ENCODE assay signal across 8 cellular contexts in the genomic region with DNA sequence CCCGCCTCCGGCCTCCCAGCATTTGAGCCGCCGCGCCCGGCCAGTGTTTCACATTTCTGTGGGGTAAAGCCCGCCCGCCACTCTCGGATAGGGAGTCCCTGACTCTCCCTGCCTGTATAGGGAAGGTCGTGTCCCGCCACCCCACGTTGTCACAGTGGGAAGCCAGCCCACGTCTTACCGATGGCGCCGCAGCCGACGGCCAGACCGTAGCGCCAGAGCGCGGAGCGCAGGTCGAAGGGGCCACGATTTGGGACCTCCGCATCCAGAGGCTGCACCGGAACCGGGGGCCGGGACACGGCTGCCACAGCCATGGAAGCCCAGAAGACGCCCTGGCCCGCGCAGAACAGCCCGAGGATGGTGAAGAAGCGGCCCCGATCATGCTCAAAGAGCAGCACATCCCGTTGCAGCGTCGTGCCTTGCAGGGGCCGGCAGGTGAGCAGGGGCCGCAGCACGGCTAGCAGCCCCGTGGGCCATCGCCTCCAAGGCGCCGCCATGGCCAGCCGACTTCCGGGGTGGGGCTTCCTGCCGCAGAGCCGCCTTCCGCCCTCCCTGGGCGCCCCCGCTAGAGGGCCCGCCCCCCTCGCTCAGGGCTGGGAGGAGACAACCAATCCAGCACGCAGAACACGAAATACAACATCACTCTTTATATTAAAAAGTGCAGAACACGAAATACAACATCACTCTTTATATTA. TPM values are rescaled to one million over a fixed set of nuclear protein-coding genes. Genes with fewer than 3 reads are reported as not detected.
DNase-seq lines count a peak whose midpoint lies in the region; ATAC-seq and TF ChIP-seq lines count a peak whose summit lies in the region.

TMEM223 (minus strand) TSS at position 506 of the 692 bp plus-strand sequence; CDS start at position 494, 12 bp downstream.

- H3K36me3 ChIP-seq in BE2C = peaks cover 15% of the 10 kb centered on the region

- peak; percentile 85 for DNase-seq in BE2C
- DNase-seq in NCI-H82 treated with DMSO at 0.1 percent for 48 hours (lab: John Stamatoyannopoulos, UW; ENCODE audit: unreplicated experiment) = peak; percentile 46
- DNase-seq in activated CD8-positive, alpha-beta T cell treated with anti-CD3 and anti-CD28 coated beads, Interleukin-2, amount 10 ng/mL, durations not matched to agents 7 days and 5 days = peak; percentile 94
- DNase-seq in effector CD4-positive, alpha-beta T cell = peak; percentile 87
- DNase-seq in medulla oblongata (ENCODE audit: extremely low spot score) = peak; percentile 90
- peak; percentile 78 for DNase-seq in stimulated activated CD8-positive, alpha-beta memory T cell treated with anti-CD3 and anti-CD28 coated beads, Interleukin-12 subunit alpha, Interleukin-12 subunit beta, amount 100 ng/mL, for 1 hour (ENCODE audit: low read depth)

- TF ChIP-seq CTCF in BE2C (IDR thresholded peaks at IDR 0.05; ENCODE audit: low read depth, low read length) = no peak

- H3K36me3 Mint-ChIP-seq in activated CD8-positive, alpha-beta T cell treated with anti-CD3 and anti-CD28 coated beads, Interleukin-2, amount 10 ng/mL, durations not matched to agents 7 days and 5 days (ENCODE audit: low read depth) = peaks cover 82% of the 10 kb centered on the region

- TF ChIP-seq POLR2A in GM19193 (IDR thresholded peaks at IDR 0.05; ENCODE audit: extremely low read depth, insufficient read depth, insufficient read length) = peak; percentile 95

- no peaks in the 10 kb centered on the region for H3K27me3 Mint-ChIP-seq in activated CD8-positive, alpha-beta T cell treated with anti-CD3 and anti-CD28 coated beads, Interleukin-2, amount 10 ng/mL, durations not matched to agents 7 days and 5 days (ENCODE audit: low read depth)

- peaks cover 44% of the 10 kb centered on the region for H3K4me1 Mint-ChIP-seq in activated CD8-positive, alpha-beta T cell treated with anti-CD3 and anti-CD28 coated beads, Interleukin-2, amount 10 ng/mL, durations not matched to agents 7 days and 5 days (ENCODE audit: low read depth)

- no peaks in the 10 kb centered on the region for H3K9me3 ChIP-seq in BE2C

- peak within 1 kb of the TSS; percentile 93 for H3K27ac Mint-ChIP-seq in activated CD8-positive, alpha-beta T cell treated with anti-CD3 and anti-CD28 coated beads, Interleukin-2, amount 10 ng/mL, durations not matched to agents 7 days and 5 days

- H3K27me3 ChIP-seq in BE2C = no peaks in the 10 kb centered on the region

- CTCF ChIA-PET in activated CD8-positive, alpha-beta T cell treated with anti-CD3 and anti-CD28 coated beads, Interleukin-2, amount 10 ng/mL, durations not matched to agents 7 days and 5 days (lab: Charles Lee) = interaction anchor here (0.7 to 1.9 kb wide), 4 partner anchors 9 to 71 kb away, joined by 3 to 5 read pairs (median 4); partner anchors contain the start of gene HNRNPUL2

- H3K4me3 Mint-ChIP-seq in activated CD8-positive, alpha-beta T cell treated with anti-CD3 and anti-CD28 coated beads, Interleukin-2, amount 10 ng/mL, durations not matched to agents 7 days and 5 days = peak within 1 kb of the TSS; percentile 88

- POLR2A ChIA-PET in activated CD8-positive, alpha-beta T cell treated with anti-CD3 and anti-CD28 coated beads, Interleukin-2, amount 10 ng/mL, durations not matched to agents 7 days and 5 days (lab: Charles Lee) = interaction anchor here (0.8 to 7.8 kb wide), 13 partner anchors 9 to 181 kb away, joined by 3 to 190 read pairs (median 6); partner anchors contain the start of genes GANAB, HNRNPUL2, NXF1 and STX5

- no peaks in the 10 kb centered on the region for H3K9me3 Mint-ChIP-seq in activated CD8-positive, alpha-beta T cell treated with anti-CD3 and anti-CD28 coated beads, Interleukin-2, amount 10 ng/mL, durations not matched to agents 7 days and 5 days (ENCODE audit: insufficient read depth)

- peak within 1 kb of the TSS; percentile 76 for H3K4me3 ChIP-seq in BE2C (ENCODE audit: low read depth, low read length)

- peak; percentile 47 for ATAC-seq in HG03457 (IDR thresholded peaks at IDR 0.05; ENCODE audit: unreplicated experiment)
- peak; percentile 78 for ATAC-seq in activated CD8-positive, alpha-beta T cell treated with anti-CD3 and anti-CD28 coated beads, Interleukin-2, amount 10 ng/mL, durations not matched to agents 7 days and 5 days

- H3K4me1 ChIP-seq in BE2C = no peaks in the 10 kb centered on the region

RNA-seq across cellular contexts. Expression of gene TMEM223, which starts in this region (rescaled TPM):
- polyA plus RNA-seq in BE2C (2012; ENCODE audit: insufficient read depth, insufficient read length, low read depth) = 31.6 TPM
- total RNA-seq in activated CD8-positive, alpha-beta T cell treated with anti-CD3 and anti-CD28 coated beads, Interleukin-2, amount 10 ng/mL, durations not matched to agents 7 days and 5 days = 10 to 100 TPM; 20.1 to 20.3 TPM

Comparison
In these comparisons a context has a peak if more than half of its experiments do, and no peak if none do; other contexts are left out.
1. Peak in every context shown above with its lines: DNase-seq, ATAC-seq and H3K4me3 ChIP-seq.